Comparison of ENCODE assay signal across 8 cellular contexts in the genomic region with DNA sequence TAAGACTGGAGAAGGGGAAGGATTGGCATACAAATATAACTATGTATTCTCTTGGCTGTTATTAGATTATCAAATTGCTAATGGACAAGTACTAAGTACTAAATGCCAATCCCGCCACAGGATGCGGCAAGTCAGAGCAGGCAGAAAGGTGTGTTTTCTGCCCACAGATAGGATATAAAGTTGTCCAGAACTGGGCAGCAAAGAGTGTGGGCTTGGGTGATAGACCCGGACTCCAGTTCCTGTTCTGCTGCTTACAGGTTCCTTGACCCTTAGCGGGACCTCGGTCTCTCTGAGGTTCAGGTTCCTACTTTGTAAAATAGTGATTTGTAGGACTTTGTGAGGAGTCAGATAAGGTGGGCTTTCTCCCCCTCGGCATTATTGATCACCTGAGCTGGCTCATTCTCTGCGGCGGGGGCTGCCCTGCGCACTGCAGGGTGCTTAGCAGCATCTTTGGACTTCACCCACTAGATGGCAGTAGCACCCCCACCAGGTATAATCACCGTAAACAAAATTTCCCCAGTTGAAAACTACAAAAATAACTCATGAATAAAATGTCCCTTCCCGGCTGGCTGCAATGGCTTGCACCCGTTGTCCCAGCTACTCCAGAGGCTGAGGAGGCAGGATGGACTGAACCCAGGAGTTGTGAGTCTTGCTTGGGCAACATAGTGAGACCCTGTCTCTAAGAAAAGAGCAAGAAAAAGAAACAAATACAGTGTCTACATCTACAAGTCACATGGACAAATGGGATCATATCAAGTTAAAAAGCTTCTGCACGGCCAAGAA.
DNase-seq lines count a peak whose midpoint lies in the region; ATAC-seq and TF ChIP-seq lines count a peak whose summit lies in the region.

No MANE protein-coding gene starts in this region.

- no peak for TF ChIP-seq EP300 in Ishikawa (IDR thresholded peaks at IDR 0.05; ENCODE audit: borderline replicate concordance)

- no peak overlapping the region for H3K27ac ChIP-seq in right atrium auricular region

- H3K4me3 ChIP-seq in right atrium auricular region, result no peak overlapping the region

- no peaks in the 10 kb centered on the region for H3K36me3 Mint-ChIP-seq in stimulated activated memory B cell treated with anti-CD40 and anti-IgM and Interleukin-4, amounts not matched to agents 10 μg/mL and 1 μg/mL and 100 μg/mL, for 72 hours

- TF ChIP-seq RAD21 in Ishikawa (IDR thresholded peaks at IDR 0.05; ENCODE audit: low read depth), result peak; percentile 24; the same call in 1 of the 2 replicates

- no peak overlapping the region for H3K4me3 Mint-ChIP-seq in stimulated activated memory B cell treated with anti-CD40 and anti-IgM and Interleukin-4, amounts not matched to agents 10 μg/mL and 1 μg/mL and 100 μg/mL, for 72 hours

- no peaks in the 10 kb centered on the region for H3K27me3 ChIP-seq in right atrium auricular region

- DNase-seq in NCI-H345 (lab: John Stamatoyannopoulos, UW) (peak; percentile 4), NCI-H345 treated with DMSO at 0.1 percent for 48 hours (lab: John Stamatoyannopoulos, UW; ENCODE audit: unreplicated experiment) (no peak), activated T-cell treated with anti-CD3 and anti-CD28 coated beads for 1 hour (ENCODE audit: low read depth) (peak; percentile 3), right atrium auricular region (ENCODE audit: low spot score) (no peak), cerebellum (ENCODE audit: low spot score) (no peak)

- no peaks in the 10 kb centered on the region for H3K36me3 ChIP-seq in right atrium auricular region

- peak; percentile 56 to 75 for TF ChIP-seq CTCF in right atrium auricular region (IDR thresholded peaks at IDR 0.05)

- peak; percentile 66 for ATAC-seq in GM21576 (IDR thresholded peaks at IDR 0.05; ENCODE audit: unreplicated experiment)
- peak; percentile 65 for ATAC-seq in stimulated activated memory B cell treated with anti-CD40 and anti-IgM and Interleukin-4, amounts not matched to agents 10 μg/mL and 1 μg/mL and 100 μg/mL, for 72 hours

- H3K9me3 Mint-ChIP-seq in stimulated activated memory B cell treated with anti-CD40 and anti-IgM and Interleukin-4, amounts not matched to agents 10 μg/mL and 1 μg/mL and 100 μg/mL, for 72 hours, result no peaks in the 10 kb centered on the region

- H3K4me1 Mint-ChIP-seq in stimulated activated memory B cell treated with anti-CD40 and anti-IgM and Interleukin-4, amounts not matched to agents 10 μg/mL and 1 μg/mL and 100 μg/mL, for 72 hours, result peaks cover 15% of the 10 kb centered on the region

- peaks cover 35% of the 10 kb centered on the region for H3K27me3 Mint-ChIP-seq in stimulated activated memory B cell treated with anti-CD40 and anti-IgM and Interleukin-4, amounts not matched to agents 10 μg/mL and 1 μg/mL and 100 μg/mL, for 72 hours

- no peak overlapping the region for H3K27ac Mint-ChIP-seq in stimulated activated memory B cell treated with anti-CD40 and anti-IgM and Interleukin-4, amounts not matched to agents 10 μg/mL and 1 μg/mL and 100 μg/mL, for 72 hours

- peaks cover 0 to 6% of the 10 kb centered on the region in 2 donors for H3K4me1 ChIP-seq in right atrium auricular region

- no peaks in the 10 kb centered on the region for H3K9me3 ChIP-seq in right atrium auricular region

TF ChIP-seq in Ishikawa, 13 proteins besides CTCF, POLR2A, EP300 and RAD21:
- no peak for TF ChIP-seq TCF12 (IDR thresholded peaks at IDR 0.05; ENCODE audit: low read depth)
- no peak for TF ChIP-seq ZBTB7A (IDR thresholded peaks at IDR 0.05; ENCODE audit: low read depth)
- no peak for TF ChIP-seq EGR1 (IDR thresholded peaks at IDR 0.05)
- no peak for TF ChIP-seq YY1 (IDR thresholded peaks at IDR 0.05; ENCODE audit: low read depth)
- TF ChIP-seq NFIC (IDR thresholded peaks at IDR 0.05), result no peak
- TF ChIP-seq, protein P1, sequence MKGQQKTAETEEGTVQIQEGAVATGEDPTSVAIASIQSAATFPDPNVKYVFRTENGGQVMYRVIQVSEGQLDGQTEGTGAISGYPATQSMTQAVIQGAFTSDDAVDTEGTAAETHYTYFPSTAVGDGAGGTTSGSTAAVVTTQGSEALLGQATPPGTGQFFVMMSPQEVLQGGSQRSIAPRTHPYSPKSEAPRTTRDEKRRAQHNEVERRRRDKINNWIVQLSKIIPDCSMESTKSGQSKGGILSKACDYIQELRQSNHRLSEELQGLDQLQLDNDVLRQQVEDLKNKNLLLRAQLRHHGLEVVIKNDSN (IDR thresholded peaks at IDR 0.05), result no peak
- TF ChIP-seq TEAD4 (IDR thresholded peaks at IDR 0.05), result no peak
- no peak for TF ChIP-seq TAF1 (IDR thresholded peaks at IDR 0.05; ENCODE audit: low read depth)
- no peak for TF ChIP-seq CEBPB (IDR thresholded peaks at IDR 0.05)
- TF ChIP-seq, protein P2, sequence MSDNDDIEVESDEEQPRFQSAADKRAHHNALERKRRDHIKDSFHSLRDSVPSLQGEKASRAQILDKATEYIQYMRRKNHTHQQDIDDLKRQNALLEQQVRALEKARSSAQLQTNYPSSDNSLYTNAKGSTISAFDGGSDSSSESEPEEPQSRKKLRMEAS (IDR thresholded peaks at IDR 0.05), result no peak
- no peak for TF ChIP-seq FOXM1 (IDR thresholded peaks at IDR 0.05; ENCODE audit: borderline replicate concordance, low read depth)
- no peak for TF ChIP-seq CREB1 (IDR thresholded peaks at IDR 0.05; ENCODE audit: low read depth)
- TF ChIP-seq, protein P3, sequence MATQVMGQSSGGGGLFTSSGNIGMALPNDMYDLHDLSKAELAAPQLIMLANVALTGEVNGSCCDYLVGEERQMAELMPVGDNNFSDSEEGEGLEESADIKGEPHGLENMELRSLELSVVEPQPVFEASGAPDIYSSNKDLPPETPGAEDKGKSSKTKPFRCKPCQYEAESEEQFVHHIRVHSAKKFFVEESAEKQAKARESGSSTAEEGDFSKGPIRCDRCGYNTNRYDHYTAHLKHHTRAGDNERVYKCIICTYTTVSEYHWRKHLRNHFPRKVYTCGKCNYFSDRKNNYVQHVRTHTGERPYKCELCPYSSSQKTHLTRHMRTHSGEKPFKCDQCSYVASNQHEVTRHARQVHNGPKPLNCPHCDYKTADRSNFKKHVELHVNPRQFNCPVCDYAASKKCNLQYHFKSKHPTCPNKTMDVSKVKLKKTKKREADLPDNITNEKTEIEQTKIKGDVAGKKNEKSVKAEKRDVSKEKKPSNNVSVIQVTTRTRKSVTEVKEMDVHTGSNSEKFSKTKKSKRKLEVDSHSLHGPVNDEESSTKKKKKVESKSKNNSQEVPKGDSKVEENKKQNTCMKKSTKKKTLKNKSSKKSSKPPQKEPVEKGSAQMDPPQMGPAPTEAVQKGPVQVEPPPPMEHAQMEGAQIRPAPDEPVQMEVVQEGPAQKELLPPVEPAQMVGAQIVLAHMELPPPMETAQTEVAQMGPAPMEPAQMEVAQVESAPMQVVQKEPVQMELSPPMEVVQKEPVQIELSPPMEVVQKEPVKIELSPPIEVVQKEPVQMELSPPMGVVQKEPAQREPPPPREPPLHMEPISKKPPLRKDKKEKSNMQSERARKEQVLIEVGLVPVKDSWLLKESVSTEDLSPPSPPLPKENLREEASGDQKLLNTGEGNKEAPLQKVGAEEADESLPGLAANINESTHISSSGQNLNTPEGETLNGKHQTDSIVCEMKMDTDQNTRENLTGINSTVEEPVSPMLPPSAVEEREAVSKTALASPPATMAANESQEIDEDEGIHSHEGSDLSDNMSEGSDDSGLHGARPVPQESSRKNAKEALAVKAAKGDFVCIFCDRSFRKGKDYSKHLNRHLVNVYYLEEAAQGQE (IDR thresholded peaks at IDR 0.05; ENCODE audit: low read depth), result no peak

Comparison
In these comparisons a context has a peak if more than half of its experiments do, and no peak if none do; other contexts are left out.
1. DNase-seq: peak in NCI-H345 (single experiment) and activated T-cell treated with anti-CD3 and anti-CD28 coated beads for 1 hour (single experiment); none in NCI-H345 treated with DMSO at 0.1 percent for 48 hours (single experiment), right atrium auricular region (single experiment) and cerebellum (single experiment).